ENCODE assay signal across 11 cellular contexts in the genomic region with DNA sequence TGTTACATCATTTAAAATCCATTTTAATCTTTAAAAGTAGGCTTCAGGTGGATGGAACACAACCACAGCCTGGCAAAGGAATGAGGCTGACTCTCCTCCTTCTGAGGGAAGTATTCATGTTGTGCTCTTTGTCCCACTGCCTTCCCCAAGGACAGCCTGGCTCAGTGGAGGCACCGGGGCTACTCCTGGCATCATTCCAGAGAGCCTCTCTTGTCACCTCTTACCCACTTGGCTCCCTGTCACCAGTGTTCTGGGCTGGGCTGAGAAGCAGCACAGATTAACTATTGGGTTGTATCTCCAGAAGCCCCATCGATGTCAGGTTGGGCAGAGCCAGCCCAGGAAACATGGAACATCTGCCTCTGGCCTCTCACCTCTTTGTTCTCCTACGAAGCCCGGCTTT.
"Had no signal": no experiment of that assay in that cellular context is flagged by ENCODE, and none has a peak within 500 bp of the region (broad histone marks: within the 10 kb centered on the region; RNA-seq: fewer than 3 reads in every experiment).

No MANE protein-coding gene starts in this region.

- DNase-seq: activated CD4-positive, alpha-beta memory T cell treated with anti-CD3 and anti-CD28 coated beads, Interleukin-2, amount 10 ng/mL, durations not matched to agents 7 days and 5 days; activated CD4-positive, alpha-beta T cell treated with anti-CD3 and anti-CD28 coated beads for 36 hours; activated naive CD4-positive, alpha-beta T cell treated with anti-CD3 and anti-CD28 coated beads, Interleukin-2, amount 10 ng/mL, durations not matched to agents 7 days and 5 days; activated T-cell treated with anti-CD3 and anti-CD28 coated beads, Interleukin-2, amount 50 U/mL, for 24 hours; hippocampal formation; mesendoderm; natural killer cell; stimulated activated CD4-positive, alpha-beta T cell treated with anti-CD3 and anti-CD28 coated beads, Interleukin-4, amount 100 ng/mL, for 24 hours; stimulated activated naive CD4-positive, alpha-beta T cell; transverse colon had no signal

- H3K27me3 Mint-ChIP-seq: activated CD4-positive, alpha-beta T cell treated with anti-CD3 and anti-CD28 coated beads for 36 hours; activated T-cell treated with anti-CD3 and anti-CD28 coated beads, Interleukin-2, amount 50 U/mL, for 24 hours had no signal

- H3K4me1 Mint-ChIP-seq: activated CD4-positive, alpha-beta memory T cell treated with anti-CD3 and anti-CD28 coated beads, Interleukin-2, amount 10 ng/mL, durations not matched to agents 7 days and 5 days; activated CD4-positive, alpha-beta T cell treated with anti-CD3 and anti-CD28 coated beads for 36 hours; activated naive CD4-positive, alpha-beta T cell treated with anti-CD3 and anti-CD28 coated beads, Interleukin-2, amount 10 ng/mL, durations not matched to agents 7 days and 5 days; natural killer cell had no signal

- H3K4me3 Mint-ChIP-seq: activated CD4-positive, alpha-beta memory T cell treated with anti-CD3 and anti-CD28 coated beads, Interleukin-2, amount 10 ng/mL, durations not matched to agents 7 days and 5 days; activated CD4-positive, alpha-beta T cell treated with anti-CD3 and anti-CD28 coated beads for 36 hours; activated naive CD4-positive, alpha-beta T cell treated with anti-CD3 and anti-CD28 coated beads, Interleukin-2, amount 10 ng/mL, durations not matched to agents 7 days and 5 days; activated T-cell treated with anti-CD3 and anti-CD28 coated beads, Interleukin-2, amount 50 U/mL, for 24 hours; natural killer cell; T-helper 1 cell treated with Interleukin-12 subunit alpha and Interleukin-12 subunit beta and Interleukin-4 antibody, amounts not matched to agents 30 μg/mL and 1 μg/mL, for 36 hours had no signal

- H3K36me3 Mint-ChIP-seq: activated naive CD4-positive, alpha-beta T cell treated with anti-CD3 and anti-CD28 coated beads, Interleukin-2, amount 10 ng/mL, durations not matched to agents 7 days and 5 days; natural killer cell had no signal

- H3K27ac Mint-ChIP-seq: activated CD4-positive, alpha-beta memory T cell treated with anti-CD3 and anti-CD28 coated beads, Interleukin-2, amount 10 ng/mL, durations not matched to agents 7 days and 5 days; activated CD4-positive, alpha-beta T cell treated with anti-CD3 and anti-CD28 coated beads for 36 hours; activated naive CD4-positive, alpha-beta T cell treated with anti-CD3 and anti-CD28 coated beads, Interleukin-2, amount 10 ng/mL, durations not matched to agents 7 days and 5 days; activated T-cell treated with anti-CD3 and anti-CD28 coated beads, Interleukin-2, amount 50 U/mL, for 24 hours; natural killer cell; T-helper 1 cell treated with Interleukin-12 subunit alpha and Interleukin-12 subunit beta and Interleukin-4 antibody, amounts not matched to agents 30 μg/mL and 1 μg/mL, for 36 hours had no signal

- H3K9me3 Mint-ChIP-seq: activated CD4-positive, alpha-beta memory T cell treated with anti-CD3 and anti-CD28 coated beads, Interleukin-2, amount 10 ng/mL, durations not matched to agents 7 days and 5 days; activated naive CD4-positive, alpha-beta T cell treated with anti-CD3 and anti-CD28 coated beads, Interleukin-2, amount 10 ng/mL, durations not matched to agents 7 days and 5 days; activated T-cell treated with anti-CD3 and anti-CD28 coated beads, Interleukin-2, amount 50 U/mL, for 24 hours; natural killer cell; T-helper 1 cell treated with Interleukin-12 subunit alpha and Interleukin-12 subunit beta and Interleukin-4 antibody, amounts not matched to agents 30 μg/mL and 1 μg/mL, for 36 hours had no signal

- ATAC-seq: activated CD4-positive, alpha-beta T cell treated with anti-CD3 and anti-CD28 coated beads for 36 hours; natural killer cell had no signal
